ENCODE assay signal across 9 cellular contexts in genomic region chr5:135829681-135830383, GRCh38. TPM values are rescaled to one million over a fixed set of nuclear protein-coding genes. Genes with fewer than 3 reads are reported as not detected.
DNase-seq lines count a peak whose midpoint lies in the region; ATAC-seq and TF ChIP-seq lines count a peak whose summit lies in the region.
"Had no signal": no experiment of that assay in that cellular context is flagged by ENCODE, and none has a peak within 500 bp of the region (broad histone marks: within the 10 kb centered on the region; RNA-seq: fewer than 3 reads in every experiment).

No MANE protein-coding gene starts in this region.

- H3K9me3 Mint-ChIP-seq in WTC11, result no peaks in the 10 kb centered on the region

- H3K4me1 Mint-ChIP-seq in WTC11, result 0 out of 2 replicates have a peak, but pooled peaks cover 2% of the 10 kb centered on the region

- H3K27me3 Mint-ChIP-seq in WTC11 (ENCODE audit: low read depth), result peaks cover 49% of the 10 kb centered on the region

- TF ChIP-seq CTCF in BJ (IDR thresholded peaks at IDR 0.05; ENCODE audit: insufficient read depth, low read depth, low read length), result peak; percentile 82
- peak; percentile 92 for TF ChIP-seq CTCF in WTC11 (IDR thresholded peaks at IDR 0.05)
- peak; percentile 86 for TF ChIP-seq CTCF in fibroblast of pulmonary artery (IDR thresholded peaks at IDR 0.05; ENCODE audit: low read length, missing control alignments)

- POLR2A ChIA-PET in BJ (lab: Charles Lee) (interaction anchor here (1.0 kb wide), 1 partner anchor 269 kb away, joined by 4 read pairs; no protein-coding TSS in a partner anchor), WTC11 (lab: Charles Lee) (no interaction called here)

- no peak overlapping the region for H3K4me3 Mint-ChIP-seq in WTC11

- no peak overlapping the region for H3K27ac Mint-ChIP-seq in WTC11

- H3K4me3 ChIP-seq in BJ (ENCODE audit: low read depth, low read length) (no peak overlapping the region), fibroblast of pulmonary artery (replicated peaks; ENCODE audit: low read depth, low read length) (no peak overlapping the region)

- peaks cover 14% of the 10 kb centered on the region for H3K27me3 ChIP-seq in BJ (ENCODE audit: control insufficient read depth, insufficient read depth, low read length)

- DNase-seq in BJ (ENCODE audit: low read depth) (no peak), NCI-H2107 treated with DMSO at 0.1 percent for 48 hours (lab: John Stamatoyannopoulos, UW; ENCODE audit: unreplicated experiment) (peak; percentile 22), WTC11 (ENCODE audit: low spot score) (peak; percentile 80), fibroblast of pulmonary artery (ENCODE audit: low read depth) (peak; percentile 56), occipital lobe (lab: John Stamatoyannopoulos, UW) (peak; percentile 59), cerebellar nuclear complex (lab: John Stamatoyannopoulos, UW) (no peak)

- H3K36me3 Mint-ChIP-seq in WTC11, result no peaks in the 10 kb centered on the region

- CTCF ChIA-PET in BJ (lab: Yijun Ruan, JAX), result interaction anchor here (0.6 to 8.7 kb wide), 22 partner anchors 9 to 375 kb away, joined by 3 to 274 read pairs (median 4); no protein-coding TSS in a partner anchor
- CTCF ChIA-PET in WTC11 (lab: Charles Lee), result interaction anchor here (0.9 to 6.4 kb wide), 19 partner anchors 8 to 372 kb away, joined by 3 to 81 read pairs (median 5); partner anchors contain the start of gene CXCL14

- H3K36me3 ChIP-seq in BJ (ENCODE audit: control insufficient read depth, insufficient read depth, low read length), result no peaks in the 10 kb centered on the region

- ATAC-seq in GM18867 (IDR thresholded peaks at IDR 0.05; ENCODE audit: unreplicated experiment) (peak; percentile 39), WTC11 (peak; percentile 18), GM19467 (IDR thresholded peaks at IDR 0.05; ENCODE audit: unreplicated experiment) (no peak)

TF ChIP-seq in WTC11, 78 proteins besides CTCF, POLR2A, EP300 and RAD21:
- TF ChIP-seq ZNF121 (CRISPR knock-in tag; IDR thresholded peaks at IDR 0.05) (peak; percentile 10; the same call in 1 of the 2 replicates), ZNF281 (CRISPR knock-in tag; IDR thresholded peaks at IDR 0.05) (no peak), RELA (CRISPR knock-in tag; IDR thresholded peaks at IDR 0.05; ENCODE audit: borderline replicate concordance) (no peak), NFYB (CRISPR knock-in tag; conservative IDR thresholded peaks at IDR 0.05; ENCODE audit: low read depth) (no peak), FOXP4 (CRISPR knock-in tag; IDR thresholded peaks at IDR 0.05) (no peak), ELF4 (CRISPR knock-in tag; IDR thresholded peaks at IDR 0.05; ENCODE audit: low read depth) (no peak), SMAD3 (CRISPR knock-in tag; IDR thresholded peaks at IDR 0.05; ENCODE audit: borderline replicate concordance) (no peak)
TF ChIP-seq in WTC11: peak in this region for 1.

RNA-seq across cellular contexts. Expression of gene SLC25A48, which starts 4.6 kb away (rescaled TPM):
- polyA plus RNA-seq in BJ (2011; rRNA removed), result not detected in 2 replicates
- not detected in 2 replicates for polyA minus RNA-seq in BJ (2011; rRNA and poly(A)+ RNA removed)
- 0.76 to 1.1 TPM (median 1.1 TPM) in 3 replicates for total RNA-seq in WTC11 (2021)
- 0.62 TPM for total RNA-seq in occipital lobe
- total RNA-seq: mononuclear cell had no signal

Comparison
In these comparisons a context has a peak if more than half of its experiments do, and no peak if none do; other contexts are left out.
1. DNase-seq: peak in NCI-H2107 treated with DMSO at 0.1 percent for 48 hours (single experiment), WTC11 (single experiment), fibroblast of pulmonary artery (single experiment) and occipital lobe (single experiment); none in BJ (single experiment) and cerebellar nuclear complex (0 of 2).
2. Peak in every context shown above with its lines, with median percentiles within 50 percentile points of each other: CTCF ChIP-seq.